ENCODE assay signal across 23 cellular contexts in genomic region chr21:28699186-28699585, GRCh38.
"Had no signal": no experiment of that assay in that cellular context is flagged by ENCODE, and none has a peak within 500 bp of the region (broad histone marks: within the 10 kb centered on the region; RNA-seq: fewer than 3 reads in every experiment).

No MANE protein-coding gene starts in this region.

- H3K27me3 ChIP-seq: gastrocnemius medialis, neural progenitor cell, spleen, testis, tibial artery had no signal

- H3K4me1 Mint-ChIP-seq: naive B cell; neural progenitor cell; stimulated activated memory B cell treated with anti-CD40 and anti-IgM and Interleukin-4, amounts not matched to agents 10 μg/mL and 1 μg/mL and 100 μg/mL, for 72 hours had no signal

- H3K9me3 ChIP-seq: gastrocnemius medialis, testis had no signal

- H3K27ac Mint-ChIP-seq: effector memory CD8-positive, alpha-beta T cell; mesothelial cell of epicardium; naive B cell; natural killer cell treated with Interleukin-12 subunit alpha and Interleukin-12 subunit beta and Interleukin-15 and Interleukin-18, amount 100 ng/mL, for 72 hours; neural progenitor cell; stimulated activated memory B cell treated with anti-CD40 and anti-IgM and Interleukin-4, amounts not matched to agents 10 μg/mL and 1 μg/mL and 100 μg/mL, for 72 hours; type B pancreatic cell had no signal

- H3K36me3 ChIP-seq: gastrocnemius medialis, neural progenitor cell, spleen, tibial artery had no signal

- H3K27me3 Mint-ChIP-seq: effector memory CD8-positive, alpha-beta T cell; natural killer cell treated with Interleukin-12 subunit alpha and Interleukin-12 subunit beta and Interleukin-15 and Interleukin-18, amount 100 ng/mL, for 72 hours; stimulated activated memory B cell treated with anti-CD40 and anti-IgM and Interleukin-4, amounts not matched to agents 10 μg/mL and 1 μg/mL and 100 μg/mL, for 72 hours; type B pancreatic cell had no signal

- H3K4me1 ChIP-seq: neural progenitor cell, spleen, testis had no signal

- H3K4me3 Mint-ChIP-seq: effector memory CD8-positive, alpha-beta T cell; mesothelial cell of epicardium; naive B cell; natural killer cell treated with Interleukin-12 subunit alpha and Interleukin-12 subunit beta and Interleukin-15 and Interleukin-18, amount 100 ng/mL, for 72 hours; neural progenitor cell; stimulated activated memory B cell treated with anti-CD40 and anti-IgM and Interleukin-4, amounts not matched to agents 10 μg/mL and 1 μg/mL and 100 μg/mL, for 72 hours; type B pancreatic cell had no signal

- H3K27ac ChIP-seq: neural progenitor cell, psoas muscle, skin epidermis, spleen, testis, tibial artery had no signal

- H3K36me3 Mint-ChIP-seq: neural progenitor cell; stimulated activated memory B cell treated with anti-CD40 and anti-IgM and Interleukin-4, amounts not matched to agents 10 μg/mL and 1 μg/mL and 100 μg/mL, for 72 hours had no signal

- H3K4me3 ChIP-seq: gastrocnemius medialis, lung, mucosa of descending colon, neural progenitor cell, psoas muscle, skin epidermis, spleen, testis, tibial artery had no signal

- ATAC-seq: effector memory CD8-positive, alpha-beta T cell; mucosa of descending colon; natural killer cell treated with Interleukin-12 subunit alpha and Interleukin-12 subunit beta and Interleukin-15 and Interleukin-18, amount 100 ng/mL, for 72 hours; right cardiac atrium; stimulated activated memory B cell treated with anti-CD40 and anti-IgM and Interleukin-4, amounts not matched to agents 10 μg/mL and 1 μg/mL and 100 μg/mL, for 72 hours; stimulated activated naive CD8-positive, alpha-beta T cell treated with anti-CD3 and anti-CD28 coated beads, Interleukin-15, Interleukin-2, amounts not matched to agents 100 U/mL and 50 U/mL, for 24 hours had no signal

- DNase-seq: cortex of kidney; effector memory CD8-positive, alpha-beta T cell; gastrocnemius medialis; head of caudate nucleus; kidney; mesenchymal stem cell; mucosa of descending colon; naive B cell; psoas muscle; right cardiac atrium; spleen; stimulated activated CD4-positive, alpha-beta T cell treated with anti-CD3 and anti-CD28 coated beads, Interleukin-4, amount 100 ng/mL, for 4 hours; stimulated activated naive CD8-positive, alpha-beta T cell treated with anti-CD3 and anti-CD28 coated beads, Interleukin-15, Interleukin-2, amounts not matched to agents 100 U/mL and 50 U/mL, for 24 hours; substantia nigra; testis; tibial artery had no signal
